8 cellular contexts compared by ENCODE assay signal in the genomic region with DNA sequence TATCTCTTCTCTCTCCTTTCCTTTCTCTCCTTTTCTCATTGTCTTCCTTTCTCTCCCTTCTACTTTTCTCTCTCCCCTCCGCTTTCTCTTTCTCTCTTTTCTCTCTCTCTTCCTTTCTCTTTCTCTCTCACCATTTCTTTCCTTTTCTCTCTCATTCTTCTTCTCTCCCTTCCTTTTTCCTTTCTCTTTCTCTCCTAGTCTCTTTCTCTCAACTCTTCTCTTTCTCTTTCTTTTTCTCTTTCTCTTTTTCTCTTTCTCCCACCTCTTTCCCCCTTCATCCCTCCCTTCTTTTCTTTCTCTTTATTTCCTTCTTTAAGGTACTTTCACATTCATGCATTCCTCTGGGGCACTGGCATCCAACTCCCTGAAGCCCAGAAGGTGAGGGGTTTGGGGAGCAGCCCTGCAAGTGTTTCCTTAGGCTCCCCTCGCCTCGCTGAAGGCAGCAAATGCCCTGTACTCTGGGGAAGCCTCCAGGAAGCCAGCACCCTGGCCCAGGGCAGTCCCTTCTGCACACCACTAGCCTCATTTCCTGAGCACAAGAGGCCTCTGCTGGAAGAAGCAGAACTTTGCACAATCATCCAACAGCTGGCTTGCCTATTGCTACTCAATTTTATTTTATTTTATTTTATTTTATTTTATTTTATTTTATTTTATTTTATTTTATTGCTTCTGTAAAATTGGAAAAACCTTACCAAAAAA.
DNase-seq lines count a peak whose midpoint lies in the region; ATAC-seq and TF ChIP-seq lines count a peak whose summit lies in the region.

No MANE protein-coding gene starts in this region.

- H3K27ac Mint-ChIP-seq in CD8-positive, alpha-beta memory T cell, result peak overlapping the region in 7 of 8 donors; percentile 58 to 98 (median 84)
- H3K27ac Mint-ChIP-seq in type B pancreatic cell, result no peak overlapping the region

- no peaks in the 10 kb centered on the region for H3K27me3 ChIP-seq in CD8-positive, alpha-beta memory T cell (ENCODE audit: insufficient read depth, low read length, poor library complexity, severe bottlenecking)

- H3K4me1 Mint-ChIP-seq in CD8-positive, alpha-beta memory T cell, result peaks cover 37 to 61% (median 48%) of the 10 kb centered on the region in 3 donors
- H3K4me1 Mint-ChIP-seq in type B pancreatic cell (ENCODE audit: unreplicated experiment), result peaks cover 21% of the 10 kb centered on the region

- H3K4me3 ChIP-seq in CD8-positive, alpha-beta memory T cell (ENCODE audit: low read length), result peak overlapping the region; percentile 30
- no peak overlapping the region for H3K4me3 ChIP-seq in astrocyte of the cerebellum (ENCODE audit: low read depth, low read length)

- in situ Hi-C loops in astrocyte of the cerebellum (cut with HindIII; ENCODE audit: low sequenced_read_pairs), result no loop called here

- H3K36me3 ChIP-seq in CD8-positive, alpha-beta memory T cell (ENCODE audit: insufficient read depth, low read length), result no peaks in the 10 kb centered on the region

- DNase-seq in CD8-positive, alpha-beta memory T cell, result peak; percentile 44 to 83 (median 66)
- peak; percentile 4 for DNase-seq in SW480 (ENCODE audit: low spot score)
- DNase-seq in astrocyte of the cerebellum (ENCODE audit: low read depth), result no peak
- peak in 1 of 2 donors; percentile 30 for DNase-seq in left colon
- no peak for DNase-seq in type B pancreatic cell (ENCODE audit: extremely low spot score, unreplicated experiment)
- no peak for DNase-seq in LoVo (ENCODE audit: low spot score)

- CTCF ChIA-PET in CD8-positive, alpha-beta memory T cell (lab: Charles Lee), result interaction anchor here (0.6 to 1.9 kb wide), 20 partner anchors 9 to 476 kb away, joined by 3 to 14 read pairs (median 3); partner anchors contain the start of genes BDH2 and UBE2D3

- no peaks in the 10 kb centered on the region for H3K27me3 Mint-ChIP-seq in CD8-positive, alpha-beta memory T cell
- H3K27me3 Mint-ChIP-seq in type B pancreatic cell, result no peaks in the 10 kb centered on the region

- H3K36me3 Mint-ChIP-seq in CD8-positive, alpha-beta memory T cell, result peaks cover 0 to 2% (median 0%) of the 10 kb centered on the region in 3 donors
- no peaks in the 10 kb centered on the region for H3K36me3 Mint-ChIP-seq in type B pancreatic cell

- POLR2A ChIA-PET in CD8-positive, alpha-beta memory T cell (lab: Charles Lee), result no interaction called here

- intact Hi-C loops in left colon (cut with DNase I, micrococcal nuclease), result loop anchor here (10.0 kb wide), 2 partner anchors 389 to 479 kb away; partner anchors contain the start of gene SLC9B1 (in 1 of the 2)

- H3K4me3 Mint-ChIP-seq in CD8-positive, alpha-beta memory T cell, result peak overlapping the region in 5 of 7 donors; percentile 74 to 90 (median 78)
- no peak overlapping the region for H3K4me3 Mint-ChIP-seq in type B pancreatic cell

- ATAC-seq in GM19395 (IDR thresholded peaks at IDR 0.05; ENCODE audit: unreplicated experiment), result peak; percentile 81
- ATAC-seq in HG03280 (IDR thresholded peaks at IDR 0.05; ENCODE audit: unreplicated experiment), result peak; percentile 92
- ATAC-seq in left colon, result peak; percentile 35

- no peaks in the 10 kb centered on the region for H3K9me3 ChIP-seq in CD8-positive, alpha-beta memory T cell (ENCODE audit: low read length)

- H3K4me1 ChIP-seq in CD8-positive, alpha-beta memory T cell (ENCODE audit: insufficient read depth, low read length), result peaks cover 22% of the 10 kb centered on the region

- no peak overlapping the region for H3K27ac ChIP-seq in CD8-positive, alpha-beta memory T cell (ENCODE audit: low read depth, low read length)

- H3K9me3 Mint-ChIP-seq in CD8-positive, alpha-beta memory T cell, result no peaks in the 10 kb centered on the region
- no peaks in the 10 kb centered on the region for H3K9me3 Mint-ChIP-seq in type B pancreatic cell

- peak; percentile 10 for TF ChIP-seq CTCF in astrocyte of the cerebellum (IDR thresholded peaks at IDR 0.05; ENCODE audit: low read depth, low read length, missing control alignments)
- peak; percentile 36 for TF ChIP-seq CTCF in type B pancreatic cell (conservative IDR thresholded peaks at IDR 0.05)

Comparison
In these comparisons a context has a peak if more than half of its experiments do, and no peak if none do; other contexts are left out.
1. DNase-seq: peak in CD8-positive, alpha-beta memory T cell (5 of 5) and SW480 (single experiment); none in astrocyte of the cerebellum (single experiment), type B pancreatic cell (single experiment) and LoVo (single experiment).
2. ATAC-seq: peak in every context shown above with its lines; median percentile 92 in HG03280; 81 in GM19395; 35 in left colon.